In genomic region chr15:66966256-66966655, GRCh38 we compare ENCODE assay signal across 17 cellular contexts.
DNase-seq lines count a peak whose midpoint lies in the region; ATAC-seq, FAIRE-seq and TF ChIP-seq lines count a peak whose summit lies in the region.
"Had no signal": no experiment of that assay in that cellular context is flagged by ENCODE, and none has a peak within 500 bp of the region (broad histone marks: within the 10 kb centered on the region; RNA-seq: fewer than 3 reads in every experiment).

No MANE protein-coding gene starts in this region.

- H3K27me3 ChIP-seq in PC-3 (ENCODE audit: low read length): no peaks in the 10 kb centered on the region
- H3K27me3 ChIP-seq in CD8-positive, alpha-beta memory T cell (ENCODE audit: insufficient read depth, low read length, poor library complexity, severe bottlenecking): no peaks in the 10 kb centered on the region
- H3K27me3 ChIP-seq in ascending aorta: no peaks in the 10 kb centered on the region
- no peaks in the 10 kb centered on the region for H3K27me3 ChIP-seq in sigmoid colon

- no peak for ATAC-seq in natural killer cell
- ATAC-seq in natural killer cell treated with Interleukin-12 subunit alpha and Interleukin-12 subunit beta and Interleukin-15 and Interleukin-18, amount 100 ng/mL, for 72 hours: no peak
- ATAC-seq in PC-3: no peak
- ATAC-seq: activated CD4-positive, alpha-beta T cell treated with anti-CD3 and anti-CD28 coated beads for 36 hours; activated T-cell treated with anti-CD3 and anti-CD28 coated beads, Interleukin-2, amount 50 U/mL, for 4 hours; mucosa of descending colon had no signal

- H3K4me3 Mint-ChIP-seq in natural killer cell: no peak overlapping the region
- no peak overlapping the region for H3K4me3 Mint-ChIP-seq in natural killer cell treated with Interleukin-12 subunit alpha and Interleukin-12 subunit beta and Interleukin-15 and Interleukin-18, amount 100 ng/mL, for 72 hours
- H3K4me3 Mint-ChIP-seq in CD8-positive, alpha-beta memory T cell: no peak overlapping the region
- H3K4me3 Mint-ChIP-seq: activated CD4-positive, alpha-beta T cell treated with anti-CD3 and anti-CD28 coated beads for 36 hours; activated T-cell treated with anti-CD3 and anti-CD28 coated beads, Interleukin-2, amount 50 U/mL, for 4 hours; immature natural killer cell had no signal

- H3K4me1 ChIP-seq in PC-3 (ENCODE audit: insufficient read depth, low read length) (no peaks in the 10 kb centered on the region), ascending aorta (no peaks in the 10 kb centered on the region), sigmoid colon (no peaks in the 10 kb centered on the region)
- no peaks in the 10 kb centered on the region for H3K4me1 ChIP-seq in CD8-positive, alpha-beta memory T cell (ENCODE audit: insufficient read depth, low read length)

- TF ChIP-seq EP300 in sigmoid colon (IDR thresholded peaks at IDR 0.05): no peak

- H3K4me3 ChIP-seq in PC-3 (ENCODE audit: low read length) (no peak overlapping the region), epithelial cell of proximal tubule (ENCODE audit: low read depth, low read length) (no peak overlapping the region), ascending aorta (no peak overlapping the region), sigmoid colon (no peak overlapping the region)
- no peak overlapping the region for H3K4me3 ChIP-seq in CD8-positive, alpha-beta memory T cell (ENCODE audit: low read length)
- H3K4me3 ChIP-seq: mucosa of descending colon had no signal

- peak; percentile 46 for FAIRE-seq in urothelium cell line (lab: Jason Lieb, UNC)
- FAIRE-seq: frontal cortex had no signal

- H3K9ac ChIP-seq in PC-3 (ENCODE audit: low read length): no peak overlapping the region

- no TSS peak for BruUV-seq in PC-3 (replicated peaks; lab: Mats Ljungman, UMichigan)

- no peak overlapping the region for H3K27ac Mint-ChIP-seq in natural killer cell
- H3K27ac Mint-ChIP-seq in natural killer cell treated with Interleukin-12 subunit alpha and Interleukin-12 subunit beta and Interleukin-15 and Interleukin-18, amount 100 ng/mL, for 72 hours: no peak overlapping the region
- no peak overlapping the region for H3K27ac Mint-ChIP-seq in CD8-positive, alpha-beta memory T cell
- H3K27ac Mint-ChIP-seq: activated CD4-positive, alpha-beta T cell treated with anti-CD3 and anti-CD28 coated beads for 36 hours; immature natural killer cell had no signal

- no peaks in the 10 kb centered on the region for H3K9me3 ChIP-seq in PC-3 (ENCODE audit: low read length)
- H3K9me3 ChIP-seq in CD8-positive, alpha-beta memory T cell (ENCODE audit: low read length): no peaks in the 10 kb centered on the region
- H3K9me3 ChIP-seq in ascending aorta: no peaks in the 10 kb centered on the region
- H3K9me3 ChIP-seq in sigmoid colon: no peaks in the 10 kb centered on the region
- H3K9me3 ChIP-seq: mucosa of descending colon had no signal

- CTCF ChIA-PET in PC-3 (lab: Charles Lee): no interaction called here
- CTCF ChIA-PET in CD8-positive, alpha-beta memory T cell (lab: Charles Lee): no interaction called here

- H3K79me2 ChIP-seq in PC-3 (ENCODE audit: low read length): no peaks in the 10 kb centered on the region

- H3K36me3 Mint-ChIP-seq in natural killer cell: no peaks in the 10 kb centered on the region
- no peaks in the 10 kb centered on the region for H3K36me3 Mint-ChIP-seq in natural killer cell treated with Interleukin-12 subunit alpha and Interleukin-12 subunit beta and Interleukin-15 and Interleukin-18, amount 100 ng/mL, for 72 hours
- H3K36me3 Mint-ChIP-seq in CD8-positive, alpha-beta memory T cell: no peaks in the 10 kb centered on the region
- H3K36me3 Mint-ChIP-seq: immature natural killer cell had no signal

- H3K9me3 Mint-ChIP-seq in natural killer cell: no peaks in the 10 kb centered on the region
- H3K9me3 Mint-ChIP-seq in natural killer cell treated with Interleukin-12 subunit alpha and Interleukin-12 subunit beta and Interleukin-15 and Interleukin-18, amount 100 ng/mL, for 72 hours: no peaks in the 10 kb centered on the region
- no peaks in the 10 kb centered on the region for H3K9me3 Mint-ChIP-seq in CD8-positive, alpha-beta memory T cell
- H3K9me3 Mint-ChIP-seq: activated T-cell treated with anti-CD3 and anti-CD28 coated beads, Interleukin-2, amount 50 U/mL, for 4 hours; immature natural killer cell had no signal

- H3K4me1 Mint-ChIP-seq in natural killer cell: no peaks in the 10 kb centered on the region
- no peaks in the 10 kb centered on the region for H3K4me1 Mint-ChIP-seq in natural killer cell treated with Interleukin-12 subunit alpha and Interleukin-12 subunit beta and Interleukin-15 and Interleukin-18, amount 100 ng/mL, for 72 hours (ENCODE audit: low read depth in 2 of 2)
- H3K4me1 Mint-ChIP-seq in CD8-positive, alpha-beta memory T cell: peaks cover 0 to 1% (median 0%) of the 10 kb centered on the region in 3 donors
- H3K4me1 Mint-ChIP-seq: activated CD4-positive, alpha-beta T cell treated with anti-CD3 and anti-CD28 coated beads for 36 hours; immature natural killer cell had no signal

- no peak overlapping the region for H3K4me2 ChIP-seq in PC-3 (ENCODE audit: low read length)

- H2AFZ ChIP-seq in PC-3 (ENCODE audit: low read length): no peak overlapping the region

- H3K27me3 Mint-ChIP-seq in natural killer cell (ENCODE audit: low read depth in 2 of 2): peaks cover 0 to 2% of the 10 kb centered on the region in 2 donors
- H3K27me3 Mint-ChIP-seq in natural killer cell treated with Interleukin-12 subunit alpha and Interleukin-12 subunit beta and Interleukin-15 and Interleukin-18, amount 100 ng/mL, for 72 hours: peaks cover 0 to 3% of the 10 kb centered on the region in 2 donors
- peaks cover 0 to 2% of the 10 kb centered on the region in 2 donors for H3K27me3 Mint-ChIP-seq in CD8-positive, alpha-beta memory T cell
- H3K27me3 Mint-ChIP-seq: activated CD4-positive, alpha-beta T cell treated with anti-CD3 and anti-CD28 coated beads for 36 hours had no signal

- WGBS in sigmoid colon, 2 donors: 83 to 87% methylated on average over 2 of the region's 2 CpGs

- no peaks in the 10 kb centered on the region for H4K20me1 ChIP-seq in PC-3 (ENCODE audit: low read length)

- no peaks in the 10 kb centered on the region for H3K9me2 ChIP-seq in PC-3 (replicated peaks; ENCODE audit: low read length)

- DNase-seq in natural killer cell (no peak), PC-3 (peak; percentile 31), epithelial cell of proximal tubule (ENCODE audit: low read depth) (no peak), urothelium cell line (ENCODE audit: low spot score) (no peak), ascending aorta (ENCODE audit: low spot score in 2 of 2) (no peak), sigmoid colon (no peak)
- no peak for DNase-seq in natural killer cell treated with Interleukin-12 subunit alpha and Interleukin-12 subunit beta and Interleukin-15 and Interleukin-18, amount 100 ng/mL, for 72 hours (ENCODE audit: low spot score)
- DNase-seq in CD8-positive, alpha-beta memory T cell: no peak
- DNase-seq: activated CD4-positive, alpha-beta T cell treated with anti-CD3 and anti-CD28 coated beads for 36 hours; activated T-cell treated with anti-CD3 and anti-CD28 coated beads, Interleukin-2, amount 50 U/mL, for 4 hours; GOT3; immature natural killer cell; mucosa of descending colon; OCI-M1; stimulated activated CD4-positive, alpha-beta T cell treated with anti-CD3 and anti-CD28 coated beads, Interleukin-2, amount 100 ng/mL, for 24 hours; trophoblast cell had no signal

- POLR2A ChIA-PET in PC-3 (lab: Charles Lee; ENCODE audit: unreplicated experiment): no interaction called here
- POLR2A ChIA-PET in CD8-positive, alpha-beta memory T cell (lab: Charles Lee): no interaction called here

- TF ChIP-seq POLR2A in sigmoid colon (IDR thresholded peaks at IDR 0.05): no peak

- intact Hi-C loops in natural killer cell (cut with micrococcal nuclease): no loop called here
- intact Hi-C loops in PC-3 (cut with micrococcal nuclease): no loop called here
- intact Hi-C loops in ascending aorta (cut with DNase I): no loop called here
- intact Hi-C loops in sigmoid colon (cut with DNase I): no loop called here

- H3F3A ChIP-seq in PC-3 (ENCODE audit: low read length, unreplicated experiment): no peaks in the 10 kb centered on the region

- H3K27ac ChIP-seq in PC-3 (ENCODE audit: low read length) (no peak overlapping the region), ascending aorta (no peak overlapping the region), sigmoid colon (no peak overlapping the region)
- H3K27ac ChIP-seq in CD8-positive, alpha-beta memory T cell (ENCODE audit: low read depth, low read length): no peak overlapping the region

- H3K36me3 ChIP-seq in PC-3 (ENCODE audit: low read depth, low read length) (no peaks in the 10 kb centered on the region), ascending aorta (no peaks in the 10 kb centered on the region), sigmoid colon (no peaks in the 10 kb centered on the region)
- H3K36me3 ChIP-seq in CD8-positive, alpha-beta memory T cell (ENCODE audit: insufficient read depth, low read length): no peaks in the 10 kb centered on the region

- TF ChIP-seq CTCF in natural killer cell (IDR thresholded peaks at IDR 0.05): peak; percentile 16
- TF ChIP-seq CTCF in PC-3 (conservative IDR thresholded peaks at IDR 0.05; ENCODE audit: low read depth, low read length): peak; percentile 54
- TF ChIP-seq CTCF in epithelial cell of proximal tubule (conservative IDR thresholded peaks at IDR 0.05; ENCODE audit: low read depth, low read length): peak; percentile 49
- no peak for TF ChIP-seq CTCF in ascending aorta (IDR thresholded peaks at IDR 0.05)
- no peak for TF ChIP-seq CTCF in sigmoid colon (IDR thresholded peaks at IDR 0.05)

Comparison
In these comparisons a context has a peak if more than half of its experiments do, and no peak if none do; other contexts are left out.
1. CTCF ChIP-seq: peak in natural killer cell (single experiment), PC-3 (single experiment) and epithelial cell of proximal tubule (single experiment); none in ascending aorta (0 of 3) and sigmoid colon (0 of 4).